In genomic region chr1:84217239-84217638, GRCh38 we compare ENCODE assay signal across 21 cellular contexts.
DNase-seq lines count a peak whose midpoint lies in the region; ATAC-seq and TF ChIP-seq lines count a peak whose summit lies in the region.
"Had no signal": no experiment of that assay in that cellular context is flagged by ENCODE, and none has a peak within 500 bp of the region (broad histone marks: within the 10 kb centered on the region; RNA-seq: fewer than 3 reads in every experiment).

No MANE protein-coding gene starts in this region.

- no peaks in the 10 kb centered on the region for H3K9me3 ChIP-seq in neural progenitor cell (ENCODE audit: low read depth)
- H3K9me3 ChIP-seq: BE2C, HAP-1 had no signal

- no peaks in the 10 kb centered on the region for H4K20me1 ChIP-seq in neural progenitor cell (ENCODE audit: low read depth)

- H3K9ac ChIP-seq in neural progenitor cell = no peak overlapping the region
- H3K9ac ChIP-seq: GM23248 had no signal

- H3K79me2 ChIP-seq in neural progenitor cell (ENCODE audit: low read depth) = no peaks in the 10 kb centered on the region

- H3K27me3 Mint-ChIP-seq in natural killer cell (ENCODE audit: low read depth in 2 of 2) (no peaks in the 10 kb centered on the region), memory B cell (no peaks in the 10 kb centered on the region), neural progenitor cell (ENCODE audit: insufficient read depth, low read depth) (no peaks in the 10 kb centered on the region)
- H3K27me3 Mint-ChIP-seq in natural killer cell treated with Interleukin-12 subunit alpha and Interleukin-12 subunit beta and Interleukin-15 and Interleukin-18, amount 100 ng/mL, for 72 hours = no peaks in the 10 kb centered on the region
- H3K27me3 Mint-ChIP-seq: CD4-positive, CD25-positive, alpha-beta regulatory T cell had no signal

- H3K4me1 ChIP-seq in neural progenitor cell = no peaks in the 10 kb centered on the region
- H3K4me1 ChIP-seq: BE2C had no signal

- H2AFZ ChIP-seq in neural progenitor cell (replicated peaks) = no peak overlapping the region
- H2AFZ ChIP-seq: GM23248 had no signal

- H3K36me3 Mint-ChIP-seq in natural killer cell = no peaks in the 10 kb centered on the region
- H3K36me3 Mint-ChIP-seq in natural killer cell treated with Interleukin-12 subunit alpha and Interleukin-12 subunit beta and Interleukin-15 and Interleukin-18, amount 100 ng/mL, for 72 hours = peaks cover 40% of the 10 kb centered on the region
- peaks cover 49% of the 10 kb centered on the region for H3K36me3 Mint-ChIP-seq in memory B cell
- peaks cover 28% of the 10 kb centered on the region for H3K36me3 Mint-ChIP-seq in neural progenitor cell

- H3K4me3 ChIP-seq in neural progenitor cell = no peak overlapping the region
- H3K4me3 ChIP-seq: GM12878, GM23248, HAP-1, K562 had no signal

- H3K27me3 ChIP-seq in neural progenitor cell = no peaks in the 10 kb centered on the region
- H3K27me3 ChIP-seq: BE2C had no signal

- H3K4me1 Mint-ChIP-seq in natural killer cell = peaks cover 57 to 61% of the 10 kb centered on the region in 2 donors
- H3K4me1 Mint-ChIP-seq in natural killer cell treated with Interleukin-12 subunit alpha and Interleukin-12 subunit beta and Interleukin-15 and Interleukin-18, amount 100 ng/mL, for 72 hours (ENCODE audit: low read depth in 2 of 2) = peaks cover 41 to 60% of the 10 kb centered on the region in 2 donors
- H3K4me1 Mint-ChIP-seq in memory B cell = peaks cover 9% of the 10 kb centered on the region
- no peaks in the 10 kb centered on the region for H3K4me1 Mint-ChIP-seq in neural progenitor cell

- H3K4me3 Mint-ChIP-seq in natural killer cell (no peak overlapping the region), memory B cell (no peak overlapping the region), neural progenitor cell (no peak overlapping the region)
- H3K4me3 Mint-ChIP-seq in natural killer cell treated with Interleukin-12 subunit alpha and Interleukin-12 subunit beta and Interleukin-15 and Interleukin-18, amount 100 ng/mL, for 72 hours = no peak overlapping the region
- H3K4me3 Mint-ChIP-seq: CD4-positive, CD25-positive, alpha-beta regulatory T cell had no signal

- H3K4me2 ChIP-seq in neural progenitor cell = no peak overlapping the region

- intact Hi-C loops in natural killer cell (cut with micrococcal nuclease) = loop anchor here (10.0 kb wide), 1 partner anchor 72 kb away; the partner anchor contains the start of gene PRKACB

- H3K9me3 Mint-ChIP-seq in natural killer cell (no peaks in the 10 kb centered on the region), memory B cell (peaks cover 5% of the 10 kb centered on the region), neural progenitor cell (peaks cover 22% of the 10 kb centered on the region)
- no peaks in the 10 kb centered on the region for H3K9me3 Mint-ChIP-seq in natural killer cell treated with Interleukin-12 subunit alpha and Interleukin-12 subunit beta and Interleukin-15 and Interleukin-18, amount 100 ng/mL, for 72 hours

- no peak for ATAC-seq in natural killer cell
- ATAC-seq in natural killer cell treated with Interleukin-12 subunit alpha and Interleukin-12 subunit beta and Interleukin-15 and Interleukin-18, amount 100 ng/mL, for 72 hours = no peak
- no peak for ATAC-seq in memory B cell (ENCODE audit: low read depth)
- no peak for ATAC-seq in GM21825 (IDR thresholded peaks at IDR 0.05; ENCODE audit: unreplicated experiment)
- no peak for ATAC-seq in HG03095 (IDR thresholded peaks at IDR 0.05; ENCODE audit: unreplicated experiment)
- ATAC-seq: GM12878, K562 had no signal

- H3K27ac Mint-ChIP-seq in natural killer cell (peak overlapping the region; percentile 25 to 71), memory B cell (peak overlapping the region; percentile 42), neural progenitor cell (peak overlapping the region; percentile 3)
- peak overlapping the region in 1 of 2 donors; percentile 42 for H3K27ac Mint-ChIP-seq in natural killer cell treated with Interleukin-12 subunit alpha and Interleukin-12 subunit beta and Interleukin-15 and Interleukin-18, amount 100 ng/mL, for 72 hours
- H3K27ac Mint-ChIP-seq: CD4-positive, CD25-positive, alpha-beta regulatory T cell had no signal

- no peaks in the 10 kb centered on the region for H3F3A ChIP-seq in neural progenitor cell (ENCODE audit: low read depth)

- DNase-seq in natural killer cell (no peak), NCI-H146 treated with DMSO at 0.1 percent for 48 hours (lab: John Stamatoyannopoulos, UW; ENCODE audit: unreplicated experiment) (peak; percentile 9), memory B cell (ENCODE audit: low spot score in 2 of 2) (no peak), neural progenitor cell (ENCODE audit: low spot score) (no peak), ureter (ENCODE audit: low spot score) (no peak)
- no peak for DNase-seq in natural killer cell treated with Interleukin-12 subunit alpha and Interleukin-12 subunit beta and Interleukin-15 and Interleukin-18, amount 100 ng/mL, for 72 hours (ENCODE audit: low spot score)
- DNase-seq: ACHN; BE2C; C1 segment of cervical spinal cord; Calu3; CD4-positive, CD25-positive, alpha-beta regulatory T cell; DMS53; DND-41; EL; GM23248; IMR-90 had no signal

- H3K36me3 ChIP-seq in neural progenitor cell = peaks cover 3% of the 10 kb centered on the region
- H3K36me3 ChIP-seq: BE2C, HAP-1 had no signal

- TF ChIP-seq CTCF in natural killer cell (IDR thresholded peaks at IDR 0.05) (no peak), neural progenitor cell (IDR thresholded peaks at IDR 0.05) (no peak)

- H3K27ac ChIP-seq in neural progenitor cell = no peak overlapping the region
- H3K27ac ChIP-seq: GM23248 had no signal
